In the genomic region with DNA sequence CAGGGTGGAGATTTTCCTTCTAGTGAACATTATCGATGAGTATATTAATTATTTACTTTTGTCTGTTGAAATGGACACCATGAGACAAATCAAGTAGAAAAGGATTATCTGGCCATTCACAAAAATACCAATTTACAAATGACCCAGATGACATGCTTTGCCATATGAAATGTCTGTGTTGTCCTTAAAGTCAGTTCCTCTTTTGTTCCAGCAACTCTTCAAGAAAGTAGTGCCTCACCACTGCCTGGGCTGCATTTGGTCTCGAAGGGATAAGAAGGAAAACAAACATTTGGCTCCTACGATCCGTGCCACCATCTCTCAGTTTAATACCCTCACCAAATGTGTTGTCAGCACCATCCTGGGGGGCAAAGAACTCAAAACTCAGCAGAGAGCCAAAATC, we compare ENCODE assay signal across 13 cellular contexts.
"Had no signal": no experiment of that assay in that cellular context is flagged by ENCODE, and none has a peak within 500 bp of the region (broad histone marks: within the 10 kb centered on the region; RNA-seq: fewer than 3 reads in every experiment).

No MANE protein-coding gene starts in this region.

- DNase-seq: activated CD4-positive, alpha-beta T cell treated with anti-CD3 and anti-CD28 coated beads for 36 hours; activated CD8-positive, alpha-beta memory T cell treated with anti-CD3 and anti-CD28 coated beads, Interleukin-2, amount 50 U/mL, for 4 hours; activated CD8-positive, alpha-beta T cell treated with anti-CD3 and anti-CD28 coated beads for 36 hours; activated naive CD4-positive, alpha-beta T cell treated with anti-CD3 and anti-CD28 coated beads for 36 hours; effector CD4-positive, alpha-beta T cell; heart right ventricle; natural killer cell; occipital lobe; psoas muscle; right lobe of liver; stimulated activated CD4-positive, alpha-beta T cell treated with anti-CD3 and anti-CD28 coated beads, Interleukin-2, amount 100 ng/mL, for 24 hours; stimulated activated naive CD4-positive, alpha-beta T cell treated with Interleukin-2 at 50 U/mL for 16 hours; T-helper 17 cell had no signal

- H3K27me3 Mint-ChIP-seq: activated CD4-positive, alpha-beta T cell treated with anti-CD3 and anti-CD28 coated beads for 36 hours had no signal

- H3K36me3 Mint-ChIP-seq: natural killer cell had no signal

- H3K27ac Mint-ChIP-seq: activated CD4-positive, alpha-beta T cell treated with anti-CD3 and anti-CD28 coated beads for 36 hours; activated CD8-positive, alpha-beta T cell treated with anti-CD3 and anti-CD28 coated beads for 36 hours; activated naive CD4-positive, alpha-beta T cell treated with anti-CD3 and anti-CD28 coated beads for 36 hours; natural killer cell; T-helper 17 cell had no signal

- H3K9me3 Mint-ChIP-seq: activated CD8-positive, alpha-beta T cell treated with anti-CD3 and anti-CD28 coated beads for 36 hours; activated naive CD4-positive, alpha-beta T cell treated with anti-CD3 and anti-CD28 coated beads for 36 hours; natural killer cell had no signal

- H3K4me3 ChIP-seq: heart right ventricle, psoas muscle, right lobe of liver had no signal

- H3K4me3 Mint-ChIP-seq: activated CD4-positive, alpha-beta T cell treated with anti-CD3 and anti-CD28 coated beads for 36 hours; activated CD8-positive, alpha-beta T cell treated with anti-CD3 and anti-CD28 coated beads for 36 hours; activated naive CD4-positive, alpha-beta T cell treated with anti-CD3 and anti-CD28 coated beads for 36 hours; natural killer cell; T-helper 17 cell had no signal
